ENCODE assay signal across 15 cellular contexts in the genomic region with DNA sequence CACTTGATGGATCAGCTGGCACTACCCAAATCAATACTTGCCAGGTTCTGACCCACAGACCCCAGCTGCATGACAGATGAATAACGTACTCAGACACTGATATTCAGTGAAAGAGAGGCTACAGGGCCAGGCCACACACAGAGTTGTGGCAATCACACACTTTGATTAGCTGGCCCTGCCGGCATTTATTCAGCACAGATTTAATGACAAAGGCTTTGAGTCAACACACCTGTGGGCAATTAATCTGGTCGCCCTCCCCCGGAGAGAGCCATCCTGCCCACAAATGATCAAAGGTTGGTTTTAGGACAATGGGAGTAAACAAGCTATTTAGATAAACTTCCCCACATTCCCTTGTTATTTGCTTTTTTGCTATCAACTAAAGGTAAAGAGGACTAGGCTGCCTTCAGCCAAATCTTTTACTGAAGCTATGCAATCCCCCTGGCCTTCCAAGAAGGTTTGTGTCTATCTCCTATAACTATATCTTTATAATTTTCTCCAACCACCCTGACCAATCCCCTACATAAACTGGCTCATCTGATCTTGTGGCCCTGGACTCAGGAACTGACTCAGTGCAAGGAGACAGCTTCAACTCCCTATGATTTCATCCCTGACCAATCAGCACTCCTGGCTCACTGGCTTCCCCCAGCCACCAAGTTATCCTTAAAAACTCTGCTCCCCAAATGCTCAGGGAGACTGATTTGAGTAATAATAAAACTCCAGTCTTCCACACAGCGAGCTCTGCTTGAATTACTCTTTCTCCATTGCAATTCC. TPM values are rescaled to one million over a fixed set of nuclear protein-coding genes. Genes with fewer than 3 reads are reported as not detected.
DNase-seq lines count a peak whose midpoint lies in the region; ATAC-seq and TF ChIP-seq lines count a peak whose summit lies in the region.
"Had no signal": no experiment of that assay in that cellular context is flagged by ENCODE, and none has a peak within 500 bp of the region (broad histone marks: within the 10 kb centered on the region; RNA-seq: fewer than 3 reads in every experiment).

No MANE protein-coding gene starts in this region.

- no peak for ATAC-seq in WTC11
- no peak for ATAC-seq in GM18502 (IDR thresholded peaks at IDR 0.05; ENCODE audit: poor library complexity, unreplicated experiment)
- ATAC-seq: CD8-positive, alpha-beta T cell had no signal

- H3K36me3 Mint-ChIP-seq in WTC11 (peaks cover 63% of the 10 kb centered on the region), glutamatergic neuron (ENCODE audit: unreplicated experiment) (peaks cover 25% of the 10 kb centered on the region)
- H3K36me3 Mint-ChIP-seq: CD14-positive monocyte had no signal

- H3K9me3 Mint-ChIP-seq in WTC11 (peaks cover 70% of the 10 kb centered on the region), glutamatergic neuron (ENCODE audit: unreplicated experiment) (peaks cover 17% of the 10 kb centered on the region)

- no peaks in the 10 kb centered on the region for H3K79me2 ChIP-seq in GM23248 (ENCODE audit: insufficient read depth)

- H3K4me3 Mint-ChIP-seq in WTC11 (no peak overlapping the region), glutamatergic neuron (ENCODE audit: unreplicated experiment) (no peak overlapping the region)
- H3K4me3 Mint-ChIP-seq: CD14-positive monocyte; CD8-positive, alpha-beta T cell had no signal

- no peaks in the 10 kb centered on the region for H3K27me3 ChIP-seq in GM23248 (replicated peaks; ENCODE audit: insufficient read depth)
- H3K27me3 ChIP-seq: BE2C had no signal

- no peaks in the 10 kb centered on the region for H3K9me3 ChIP-seq in GM23248 (ENCODE audit: low read depth)
- H3K9me3 ChIP-seq: BE2C, HAP-1 had no signal

- no peak overlapping the region for H3K4me2 ChIP-seq in GM23248 (ENCODE audit: unreplicated experiment)

- no peaks in the 10 kb centered on the region for H3K9me2 ChIP-seq in GM23248 (ENCODE audit: insufficient read depth)

- peak overlapping the region; percentile 72; the same call in 1 of the 2 replicates for H3K27ac Mint-ChIP-seq in WTC11
- peak overlapping the region; percentile 17 for H3K27ac Mint-ChIP-seq in glutamatergic neuron (ENCODE audit: unreplicated experiment)
- H3K27ac Mint-ChIP-seq: CD14-positive monocyte; CD8-positive, alpha-beta T cell had no signal

- CTCF ChIA-PET in WTC11 (lab: Charles Lee), result interaction anchor here (0.5 kb wide), 1 partner anchor 84 kb away, joined by 3 read pairs; no protein-coding TSS in a partner anchor

- TF ChIP-seq CTCF in WTC11 (IDR thresholded peaks at IDR 0.05), result no peak
- no peak for TF ChIP-seq CTCF in glutamatergic neuron (IDR thresholded peaks at IDR 0.05; ENCODE audit: partially characterized antibody, unreplicated experiment)

- H3K4me1 ChIP-seq in GM23248 (ENCODE audit: insufficient read depth), result peaks cover 6% of the 10 kb centered on the region; the same call in 1 of the 2 replicates
- H3K4me1 ChIP-seq: BE2C had no signal

- 81 to 87% methylated on average over 5 of the region's 5 CpGs for WGBS in GM23248 (ENCODE audit: low coverage in 1 of 2, low lambda C conversion rate in 2 of 2, missing lambda C conversion rate in 2 of 2), 2 experiments

- H3K4me1 Mint-ChIP-seq in WTC11, result no peaks in the 10 kb centered on the region
- peaks cover 2% of the 10 kb centered on the region for H3K4me1 Mint-ChIP-seq in glutamatergic neuron (ENCODE audit: low read depth, unreplicated experiment)
- H3K4me1 Mint-ChIP-seq: CD14-positive monocyte had no signal

- H3F3A ChIP-seq in GM23248 (ENCODE audit: insufficient read depth), result no peaks in the 10 kb centered on the region

- in situ Hi-C loops in GM23248 (cut with MboI), result no loop called here

- no peak overlapping the region for H3K27ac ChIP-seq in GM23248

- H3K27me3 Mint-ChIP-seq in WTC11 (ENCODE audit: low read depth) (peaks cover 19% of the 10 kb centered on the region), glutamatergic neuron (ENCODE audit: unreplicated experiment) (peaks cover 3% of the 10 kb centered on the region)

- H3K9ac ChIP-seq in GM23248, result no peak overlapping the region

- no peaks in the 10 kb centered on the region for H3K36me3 ChIP-seq in GM23248 (ENCODE audit: low read depth)
- H3K36me3 ChIP-seq: BE2C, HAP-1 had no signal

- DNase-seq in GM23248, result peak; percentile 28
- peak; percentile 16 for DNase-seq in HT-29 (ENCODE audit: low spot score)
- no peak for DNase-seq in WTC11 (ENCODE audit: low spot score)
- DNase-seq in glutamatergic neuron, result no peak
- DNase-seq in DMS153 treated with DMSO at 0.1 percent for 48 hours (lab: John Stamatoyannopoulos, UW; ENCODE audit: unreplicated experiment), result no peak
- DNase-seq in C1 segment of cervical spinal cord (lab: John Stamatoyannopoulos, UW), result no peak
- DNase-seq in AG08396 (ENCODE audit: low spot score), result no peak
- DNase-seq: BE2C; CD8-positive, alpha-beta T cell; COR-L47; DMS53; GOT3 had no signal

- no peaks in the 10 kb centered on the region for H4K20me1 ChIP-seq in GM23248 (ENCODE audit: insufficient read depth)

- POLR2A ChIA-PET in WTC11 (lab: Charles Lee), result no interaction called here

- no peak overlapping the region for H2AFZ ChIP-seq in GM23248

- H3K4me3 ChIP-seq in GM23248, result no peak overlapping the region
- H3K4me3 ChIP-seq: HAP-1 had no signal

TF ChIP-seq in WTC11, 78 proteins besides CTCF, POLR2A, EP300 and RAD21:
- TF ChIP-seq, protein P1, sequence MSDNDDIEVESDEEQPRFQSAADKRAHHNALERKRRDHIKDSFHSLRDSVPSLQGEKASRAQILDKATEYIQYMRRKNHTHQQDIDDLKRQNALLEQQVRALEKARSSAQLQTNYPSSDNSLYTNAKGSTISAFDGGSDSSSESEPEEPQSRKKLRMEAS (CRISPR knock-in tag; IDR thresholded peaks at IDR 0.05), result no peak
- TF ChIP-seq TP53 (CRISPR knock-in tag; IDR thresholded peaks at IDR 0.05) (no peak), ZNF138 (CRISPR knock-in tag; conservative IDR thresholded peaks at IDR 0.05) (no peak)
- TF ChIP-seq, protein P2, sequence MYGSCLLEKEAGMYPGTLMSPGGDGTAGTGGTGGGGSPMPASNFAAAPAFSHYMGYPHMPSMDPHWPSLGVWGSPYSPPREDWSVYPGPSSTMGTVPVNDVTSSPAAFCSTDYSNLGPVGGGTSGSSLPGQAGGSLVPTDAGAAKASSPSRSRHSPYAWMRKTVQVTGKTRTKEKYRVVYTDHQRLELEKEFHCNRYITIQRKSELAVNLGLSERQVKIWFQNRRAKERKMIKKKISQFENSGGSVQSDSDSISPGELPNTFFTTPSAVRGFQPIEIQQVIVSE (CRISPR knock-in tag; IDR thresholded peaks at IDR 0.05; ENCODE audit: borderline replicate concordance), result no peak

RNA-seq across cellular contexts. Expression of a gene that starts 12.7 kb away (rescaled TPM):
- 38.2 and 41.9 TPM in 2 replicates for total RNA-seq in GM23248 (2014; rRNA removed; shearing (Covaris generic))
- polyA plus RNA-seq in GM23248 (2016; fragmentation: Nextera tagmentation; extraction: Ambion mirVana), result 34.5 and 37.0 TPM in 2 replicates
- total RNA-seq in HT-29 (2014; rRNA removed; shearing (Covaris generic)), result 17.6 and 17.8 TPM in 2 replicates
- total RNA-seq in WTC11 (2021), result 17.5 to 21.0 TPM (median 20.1 TPM) in 3 replicates
- 14.3 TPM for total RNA-seq in glutamatergic neuron (ENCODE audit: unreplicated experiment)

Comparison
In these comparisons a context has a peak if more than half of its experiments do, and no peak if none do; other contexts are left out.
1. DNase-seq: peak in GM23248 (single experiment) and HT-29 (single experiment); none in WTC11 (single experiment), glutamatergic neuron (single experiment), DMS153 treated with DMSO at 0.1 percent for 48 hours (single experiment), C1 segment of cervical spinal cord (0 of 14) and AG08396 (single experiment).